Comparison of ENCODE assay signal across 16 cellular contexts in genomic region chr5:160749026-160749425, GRCh38.
DNase-seq lines count a peak whose midpoint lies in the region; TF ChIP-seq lines count a peak whose summit lies in the region.
"Had no signal": no experiment of that assay in that cellular context is flagged by ENCODE, and none has a peak within 500 bp of the region (broad histone marks: within the 10 kb centered on the region; RNA-seq: fewer than 3 reads in every experiment).

No MANE protein-coding gene starts in this region.

- H2BK5ac ChIP-seq in neuronal stem cell (ENCODE audit: low read length): no peak overlapping the region

- no peak overlapping the region for H4K8ac ChIP-seq in neuronal stem cell (ENCODE audit: low read depth, low read length)

- no peaks in the 10 kb centered on the region for H3K79me2 ChIP-seq in MM.1S (ENCODE audit: low read length)

- no peak overlapping the region for H2BK15ac ChIP-seq in neuronal stem cell (ENCODE audit: low read length)

- no peak overlapping the region for H3K23ac ChIP-seq in neuronal stem cell (ENCODE audit: low read depth, low read length, poor library complexity)

- DNase-seq in MM.1S (no peak), dorsolateral prefrontal cortex (no peak), neuronal stem cell (ENCODE audit: low spot score) (no peak), NCI-H526 (lab: John Stamatoyannopoulos, UW) (no peak), retina (no peak), NCI-H1930 (lab: John Stamatoyannopoulos, UW) (no peak)
- DNase-seq: 8988T; AML-193; C1 segment of cervical spinal cord; Calu3; CD4-positive, alpha-beta T cell; DMS 273 treated with DMSO at 0.1 percent for 48 hours; HCEC 1CT; HFFc6 had no signal

- H3K36me3 ChIP-seq in BLaER1: no peaks in the 10 kb centered on the region
- H3K36me3 ChIP-seq in MM.1S (replicated peaks; ENCODE audit: insufficient read depth, low read length): no peaks in the 10 kb centered on the region
- no peaks in the 10 kb centered on the region for H3K36me3 ChIP-seq in neuronal stem cell (replicated peaks in 1 of 2; ENCODE audit: control insufficient read depth in 2 of 2, insufficient read depth in 2 of 2, low read length in 2 of 2)

- H3K4ac ChIP-seq in neuronal stem cell (ENCODE audit: low read length): no peak overlapping the region

- TF ChIP-seq CTCF in MM.1S (IDR thresholded peaks at IDR 0.05; ENCODE audit: low read length) (no peak), dorsolateral prefrontal cortex (IDR thresholded peaks at IDR 0.05 in 54 of 56, conservative IDR thresholded peaks at IDR 0.05 in 2 of 56; ENCODE audit: low read depth in 1 of 56, partially characterized antibody in 56 of 56) (no peak)

- H3K14ac ChIP-seq in neuronal stem cell (ENCODE audit: low read length): no peak overlapping the region

- H2BK120ac ChIP-seq in neuronal stem cell (ENCODE audit: low read depth, low read length): no peak overlapping the region

- H2AFZ ChIP-seq in MM.1S (ENCODE audit: low read length) (peak overlapping the region; percentile 30; the same call in 1 of the 2 replicates), neuronal stem cell (ENCODE audit: low read length) (no peak overlapping the region)

- H4K20me1 ChIP-seq in BLaER1: no peaks in the 10 kb centered on the region
- no peaks in the 10 kb centered on the region for H4K20me1 ChIP-seq in MM.1S (ENCODE audit: insufficient read depth, low read length)

- no peak overlapping the region for H2BK12ac ChIP-seq in neuronal stem cell (ENCODE audit: low read length)

- H3K4me1 ChIP-seq in BLaER1 (peaks cover 41% of the 10 kb centered on the region), MM.1S (ENCODE audit: low read length) (peaks cover 66% of the 10 kb centered on the region), neuronal stem cell (ENCODE audit: control insufficient read depth in 2 of 2, insufficient read depth in 1 of 2, low read depth in 1 of 2, low read length in 2 of 2) (peaks cover 3 to 8% of the 10 kb centered on the region in 2 donors)

- H3K9me2 ChIP-seq in MM.1S (replicated peaks; ENCODE audit: insufficient read depth, low read length): no peaks in the 10 kb centered on the region

- no peak overlapping the region for H3K9ac ChIP-seq in BLaER1
- 0 out of 2 replicates have a peak overlapping the region, but pooled peaks have one; percentile 4 for H3K9ac ChIP-seq in MM.1S (ENCODE audit: low read length)
- H3K9ac ChIP-seq in neuronal stem cell (ENCODE audit: low read depth, low read length, poor library complexity): no peak overlapping the region

- H3K9me3 ChIP-seq in BLaER1 (no peaks in the 10 kb centered on the region), MM.1S (replicated peaks; ENCODE audit: insufficient read depth, low read length) (no peaks in the 10 kb centered on the region), neuronal stem cell (replicated peaks in 1 of 2; ENCODE audit: control insufficient read depth in 2 of 2, insufficient read depth in 1 of 2, low read depth in 1 of 2, low read length in 2 of 2) (no peaks in the 10 kb centered on the region)

- intact Hi-C loops in dorsolateral prefrontal cortex (cut with DNase I): no loop called here

- H2AK5ac ChIP-seq in neuronal stem cell (ENCODE audit: low read depth, low read length): no peak overlapping the region

- no peak overlapping the region for H4K91ac ChIP-seq in neuronal stem cell (ENCODE audit: low read depth, low read length, poor library complexity)

- H3K4me3 ChIP-seq in BLaER1 (no peak overlapping the region), MM.1S (ENCODE audit: low read length) (no peak overlapping the region), dorsolateral prefrontal cortex (no peak overlapping the region), neuronal stem cell (ENCODE audit: low read length in 2 of 2) (no peak overlapping the region)
- H3K4me3 ChIP-seq: GM12878 had no signal

- no CpG with 5 or more reads among the region's 3 CpGs for WGBS in neuronal stem cell (ENCODE audit: extremely low coverage in 2 of 2, insufficient read length in 2 of 2, insufficient replicate concordance in 1 of 2), 2 donors

- peak overlapping the region; percentile 25 for H3K18ac ChIP-seq in neuronal stem cell (ENCODE audit: low read length)

- no peak overlapping the region for H3K27ac ChIP-seq in BLaER1
- peak overlapping the region; percentile 96 for H3K27ac ChIP-seq in MM.1S (ENCODE audit: low read length)
- H3K27ac ChIP-seq in dorsolateral prefrontal cortex: peak overlapping the region in 55 of 59 donors; percentile 3 to 90 (median 80)
- no peak overlapping the region for H3K27ac ChIP-seq in neuronal stem cell (replicated peaks; ENCODE audit: low read length)

- no peaks in the 10 kb centered on the region for H3K79me1 ChIP-seq in neuronal stem cell (ENCODE audit: low read depth, low read length)

- H3F3A ChIP-seq in MM.1S (ENCODE audit: insufficient read depth, low read length): peaks cover 28% of the 10 kb centered on the region

- H3K27me3 ChIP-seq in BLaER1: no peaks in the 10 kb centered on the region
- H3K27me3 ChIP-seq in MM.1S (replicated peaks; ENCODE audit: insufficient read depth, low read length): no peaks in the 10 kb centered on the region
- H3K27me3 ChIP-seq in dorsolateral prefrontal cortex: no peaks in the 10 kb centered on the region
- no peaks in the 10 kb centered on the region for H3K27me3 ChIP-seq in neuronal stem cell (ENCODE audit: control insufficient read depth in 3 of 3, insufficient read depth in 3 of 3, low read depth in 1 of 3, low read length in 3 of 3)

- H3K4me2 ChIP-seq in BLaER1 (peak overlapping the region; percentile 15; the same call in 1 of the 2 replicates), MM.1S (ENCODE audit: low read depth, low read length) (peak overlapping the region; percentile 31), neuronal stem cell (ENCODE audit: insufficient read depth, low read length, poor library complexity, severe bottlenecking) (no peak overlapping the region)

Comparison
In these comparisons a context has a peak if more than half of its experiments do, and no peak if none do; other contexts are left out.
1. H3K27ac ChIP-seq: peak in MM.1S (single experiment) and dorsolateral prefrontal cortex (55 of 59); none in BLaER1 (single experiment) and neuronal stem cell (single experiment).